In genomic region chr7:45324683-45325237, GRCh38 we compare ENCODE assay signal across 26 cellular contexts.
DNase-seq lines count a peak whose midpoint lies in the region; ATAC-seq, FAIRE-seq and TF ChIP-seq lines count a peak whose summit lies in the region.
"Had no signal": no experiment of that assay in that cellular context is flagged by ENCODE, and none has a peak within 500 bp of the region (broad histone marks: within the 10 kb centered on the region; RNA-seq: fewer than 3 reads in every experiment).

No MANE protein-coding gene starts in this region.

- TF ChIP-seq CTCF in cardiac muscle cell (IDR thresholded peaks at IDR 0.05; ENCODE audit: low read depth, low read length) (no peak), left ventricle myocardium inferior (IDR thresholded peaks at IDR 0.05; ENCODE audit: borderline replicate concordance) (no peak), gastroesophageal sphincter (IDR thresholded peaks at IDR 0.05) (no peak)

- FAIRE-seq in GM19239 (lab: Jason Lieb, UNC): no peak
- FAIRE-seq: D721Med, G401.6, GM18507, HepG2 had no signal

- WGBS in gastroesophageal sphincter (ENCODE audit: low coverage in 1 of 2), 2 donors: 39 to 46% methylated on average over 4 of the region's 4 CpGs

- DNase-seq in cardiac muscle cell (ENCODE audit: low read depth in 1 of 2, low spot score in 1 of 2): peak; percentile 17 to 27
- no peak for DNase-seq in left ventricle myocardium inferior
- peak; percentile 27 for DNase-seq in NCI-H345 (lab: John Stamatoyannopoulos, UW)
- peak; percentile 16 for DNase-seq in dermis blood vessel endothelial cell
- no peak for DNase-seq in GM19239 (ENCODE audit: insufficient read length, low spot score)
- DNase-seq: activated CD4-positive, alpha-beta memory T cell treated with anti-CD3 and anti-CD28 coated beads, Interleukin-2, amount 10 ng/mL, durations not matched to agents 7 days and 5 days; activated CD4-positive, CD25-positive, alpha-beta regulatory T cell; activated gamma-delta T cell treated with Interleukin-2 at 50 U/mL for 16 hours; brain microvascular endothelial cell; colonic mucosa; H7; heart left ventricle; NCI-H1436; ovary; right lobe of liver; upper lobe of left lung had no signal

- intact Hi-C loops in left ventricle myocardium inferior (cut with micrococcal nuclease): no loop called here

- H3K36me3 ChIP-seq in cardiac muscle cell (no peaks in the 10 kb centered on the region), left ventricle myocardium inferior (no peaks in the 10 kb centered on the region), gastroesophageal sphincter (no peaks in the 10 kb centered on the region)
- H3K36me3 ChIP-seq: brain microvascular endothelial cell, colonic mucosa, heart left ventricle, ovary, right lobe of liver, upper lobe of left lung had no signal

- H3K27ac ChIP-seq in cardiac muscle cell (no peak overlapping the region), left ventricle myocardium inferior (replicated peaks) (no peak overlapping the region), gastroesophageal sphincter (no peak overlapping the region)
- H3K27ac ChIP-seq: brain microvascular endothelial cell, C4-2B, colonic mucosa, heart left ventricle, HL-60, ovary, right lobe of liver, upper lobe of left lung had no signal

- H3K4me3 ChIP-seq in cardiac muscle cell (no peak overlapping the region), left ventricle myocardium inferior (no peak overlapping the region), gastroesophageal sphincter (no peak overlapping the region)
- H3K4me3 ChIP-seq: colonic mucosa, heart left ventricle, ovary, right lobe of liver, upper lobe of left lung had no signal

- ATAC-seq in gastroesophageal sphincter (no peak), GM21526 (IDR thresholded peaks at IDR 0.05; ENCODE audit: low FRiP score, unreplicated experiment) (no peak), GM19328 (IDR thresholded peaks at IDR 0.05; ENCODE audit: unreplicated experiment) (no peak)
- ATAC-seq: heart left ventricle, HepG2, left lobe of liver had no signal

- TF ChIP-seq POLR2A in gastroesophageal sphincter (IDR thresholded peaks at IDR 0.05): no peak

- TF ChIP-seq EP300 in gastroesophageal sphincter (IDR thresholded peaks at IDR 0.05): no peak

- H3K9me3 ChIP-seq in cardiac muscle cell (ENCODE audit: low read depth) (no peaks in the 10 kb centered on the region), left ventricle myocardium inferior (replicated peaks) (peaks cover 31% of the 10 kb centered on the region), gastroesophageal sphincter (peaks cover 0 to 36% (median 0%) of the 10 kb centered on the region in 3 donors)
- H3K9me3 ChIP-seq: colonic mucosa, ovary, right lobe of liver, upper lobe of left lung had no signal

- H3K27me3 ChIP-seq in cardiac muscle cell: no peaks in the 10 kb centered on the region
- no peaks in the 10 kb centered on the region for H3K27me3 ChIP-seq in left ventricle myocardium inferior (ENCODE audit: low read depth)
- H3K27me3 ChIP-seq in gastroesophageal sphincter: no peaks in the 10 kb centered on the region
- H3K27me3 ChIP-seq: brain microvascular endothelial cell, colonic mucosa, heart left ventricle, ovary, right lobe of liver, upper lobe of left lung had no signal

- H3K4me1 ChIP-seq in cardiac muscle cell (ENCODE audit: low read depth) (no peaks in the 10 kb centered on the region), left ventricle myocardium inferior (peaks cover 12% of the 10 kb centered on the region), gastroesophageal sphincter (no peaks in the 10 kb centered on the region)
- H3K4me1 ChIP-seq: colonic mucosa, right lobe of liver had no signal

Comparison
In these comparisons a context has a peak if more than half of its experiments do, and no peak if none do; other contexts are left out.
1. DNase-seq: peak in cardiac muscle cell (2 of 2), NCI-H345 (single experiment) and dermis blood vessel endothelial cell (single experiment); none in left ventricle myocardium inferior (single experiment) and GM19239 (single experiment).